ENCODE assay signal across 1 cellular context in the genomic region with DNA sequence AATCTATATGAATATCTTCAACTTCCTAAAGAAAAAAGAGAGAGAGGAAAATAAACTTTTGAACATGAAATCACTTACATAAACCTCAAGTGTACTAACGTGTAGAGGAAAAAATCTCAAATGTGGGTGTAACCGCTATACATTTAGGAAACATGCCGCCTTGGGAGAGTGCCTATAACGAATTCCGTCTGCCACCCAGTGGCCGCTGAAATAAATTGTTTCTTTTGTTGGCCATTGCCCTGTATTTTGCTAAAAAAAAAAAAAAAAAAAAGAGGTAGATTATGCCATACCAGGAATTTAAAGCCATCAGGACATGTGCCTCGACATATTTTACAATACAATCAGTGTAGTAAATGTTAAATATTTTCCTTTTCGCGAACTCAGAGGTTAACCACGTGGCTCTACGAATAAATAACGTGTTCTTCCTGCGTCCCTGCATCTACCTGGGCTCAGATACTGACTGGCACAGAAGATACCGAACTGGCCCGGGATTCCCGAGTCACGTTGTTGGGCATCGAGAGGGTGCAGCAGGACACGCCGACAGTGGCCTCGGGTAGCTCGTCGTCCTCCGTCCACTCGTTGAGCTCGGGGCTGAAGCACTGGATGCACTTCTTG.
TF ChIP-seq lines count a peak whose summit lies in the region.

No MANE protein-coding gene starts in this region.

TF ChIP-seq in HepG2, 621 proteins besides CTCF, POLR2A, EP300 and RAD21 (continued from another document):
- TF ChIP-seq ZNF646 (CRISPR knock-in tag; IDR thresholded peaks at IDR 0.05), result peak; percentile 65; the same call in 1 of the 2 replicates
- no peak for TF ChIP-seq MATR3 (CRISPR knock-in tag; IDR thresholded peaks at IDR 0.05)
- TF ChIP-seq TBP (CRISPR knock-in tag; IDR thresholded peaks at IDR 0.05), result 0 out of 2 replicates have a peak, but pooled peaks have one; percentile 24
- no peak for TF ChIP-seq ZBTB21 (CRISPR knock-in tag; IDR thresholded peaks at IDR 0.05)
- TF ChIP-seq SMC3 (IDR thresholded peaks at IDR 0.05; ENCODE audit: low read length), result peak; percentile 88
- no peak for TF ChIP-seq ZNF343 (CRISPR knock-in tag; IDR thresholded peaks at IDR 0.05)
- no peak for TF ChIP-seq ARID2 (CRISPR knock-in tag; IDR thresholded peaks at IDR 0.05; ENCODE audit: borderline replicate concordance)
- 0 out of 2 replicates have a peak, but pooled peaks have one; percentile 36 for TF ChIP-seq FOXK1 (CRISPR knock-in tag; IDR thresholded peaks at IDR 0.05; ENCODE audit: borderline replicate concordance, low read depth)
- 0 out of 2 replicates have a peak, but pooled peaks have one; percentile 35 for TF ChIP-seq ZKSCAN8 (CRISPR knock-in tag; IDR thresholded peaks at IDR 0.05; ENCODE audit: borderline replicate concordance)
- TF ChIP-seq RXRB (CRISPR knock-in tag; IDR thresholded peaks at IDR 0.05; ENCODE audit: borderline replicate concordance), result 0 out of 2 replicates have a peak, but pooled peaks have one; percentile 38
- no peak for TF ChIP-seq PRDM4 (CRISPR knock-in tag; IDR thresholded peaks at IDR 0.05; ENCODE audit: borderline replicate concordance)
- TF ChIP-seq SOX13 (IDR thresholded peaks at IDR 0.05), result no peak
- TF ChIP-seq SOX13 (CRISPR knock-in tag; conservative IDR thresholded peaks at IDR 0.05 in 1 of 2, IDR thresholded peaks at IDR 0.05 in 1 of 2), result peak in 1 of 2 experiments; percentile 5; a peak in 1 of 4 replicates
- 0 out of 2 replicates have a peak, but pooled peaks have one; percentile 58 for TF ChIP-seq ZNF850 (CRISPR knock-in tag; conservative IDR thresholded peaks at IDR 0.05)
- TF ChIP-seq CEBPG (CRISPR knock-in tag; IDR thresholded peaks at IDR 0.05), result peak; percentile 5; the same call in 1 of the 2 replicates
- peak; percentile 83 for TF ChIP-seq STAG1 (CRISPR knock-in tag; IDR thresholded peaks at IDR 0.05)
- peak; percentile 99 for TF ChIP-seq MNT (IDR thresholded peaks at IDR 0.05)
- no peak for TF ChIP-seq SNAPC4 (CRISPR knock-in tag; IDR thresholded peaks at IDR 0.05)
TF ChIP-seq in HepG2: peak in this region for 29.
